In the genomic region with DNA sequence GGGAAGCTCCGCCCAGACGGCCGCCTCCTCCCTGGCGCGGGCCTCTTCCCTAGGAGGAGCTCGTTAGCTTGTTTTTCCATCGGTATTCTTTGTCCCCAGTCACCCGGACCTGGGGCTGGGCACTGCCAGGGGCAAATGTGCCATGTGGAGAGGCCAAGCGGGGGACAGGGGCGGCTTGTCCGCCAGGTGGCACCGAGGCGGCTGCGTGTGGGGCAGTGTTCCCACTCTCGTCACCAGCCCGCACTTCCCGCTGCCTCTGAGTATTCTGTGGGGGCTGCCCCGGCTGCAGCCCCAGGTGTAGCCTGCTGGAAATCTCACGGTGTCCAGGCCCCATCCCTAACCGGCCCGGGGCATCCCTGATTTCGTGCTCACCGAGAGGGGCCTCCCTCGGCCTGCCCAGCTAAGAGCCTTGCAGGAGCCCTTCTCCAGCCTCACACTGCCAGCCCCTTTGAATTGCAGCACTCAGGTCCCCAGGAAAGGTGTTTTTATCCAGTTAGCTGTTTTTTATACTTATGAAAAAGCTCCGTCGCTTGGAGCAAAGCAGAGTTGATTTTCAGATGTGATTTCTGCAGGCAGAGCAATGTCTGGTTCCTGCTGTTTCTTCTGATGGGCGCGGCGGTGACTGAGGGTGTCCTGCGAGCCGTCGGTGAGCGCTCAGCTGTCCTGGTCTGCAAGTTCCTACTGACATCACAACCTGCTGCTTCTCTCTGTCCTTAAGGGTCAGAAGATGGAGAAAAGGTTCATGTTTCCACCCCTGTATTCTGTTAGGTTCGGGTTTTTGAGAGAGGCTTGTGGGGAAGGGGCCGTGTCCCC, we compare ENCODE assay signal across 21 cellular contexts.
A peak's percentile ranks its signal among the peaks of the same experiment; 100 is the strongest.
DNase-seq lines count a peak whose midpoint lies in the region; ATAC-seq and TF ChIP-seq lines count a peak whose summit lies in the region.
"Had no signal": no experiment of that assay in that cellular context is flagged by ENCODE, and none has a peak within 500 bp of the region (broad histone marks: within the 10 kb centered on the region; RNA-seq: fewer than 3 reads in every experiment).

No MANE protein-coding gene starts in this region.

- CTCF ChIA-PET in Panc1 (lab: Charles Lee): no interaction called here

- H3K4me3 ChIP-seq in Panc1 (ENCODE audit: low read depth in 2 of 2, low read length in 2 of 2): no peak overlapping the region
- H3K4me3 ChIP-seq: lung, upper lobe of left lung had no signal

- no TSS peak for BruUV-seq in Panc1 (replicated peaks; lab: Mats Ljungman, UMichigan)

- no peaks in the 10 kb centered on the region for H3K4me1 ChIP-seq in Panc1 (ENCODE audit: control insufficient read depth, insufficient read depth, low read length)
- H3K4me1 ChIP-seq: upper lobe of left lung had no signal

- no peak overlapping the region for H3K27ac ChIP-seq in Panc1 (ENCODE audit: low read length)
- H3K27ac ChIP-seq: brain microvascular endothelial cell, upper lobe of left lung, WERI-Rb-1 had no signal

- H3K9me3 Mint-ChIP-seq in stimulated activated naive B cell treated with anti-CD40 and anti-IgM and Interleukin-4, amounts not matched to agents 10 μg/mL and 1 μg/mL and 100 μg/mL, for 72 hours: no peaks in the 10 kb centered on the region
- H3K9me3 Mint-ChIP-seq: activated CD8-positive, alpha-beta T cell treated with anti-CD3 and anti-CD28 coated beads for 36 hours had no signal

- no peaks in the 10 kb centered on the region for H3K36me3 ChIP-seq in Panc1 (ENCODE audit: control insufficient read depth, insufficient read depth, low read length)
- H3K36me3 ChIP-seq: brain microvascular endothelial cell, upper lobe of left lung, WERI-Rb-1 had no signal

- H3K27ac Mint-ChIP-seq in stimulated activated naive B cell treated with anti-CD40 and anti-IgM and Interleukin-4, amounts not matched to agents 10 μg/mL and 1 μg/mL and 100 μg/mL, for 72 hours: no peak overlapping the region
- H3K27ac Mint-ChIP-seq: activated CD8-positive, alpha-beta T cell treated with anti-CD3 and anti-CD28 coated beads for 36 hours; activated naive CD8-positive, alpha-beta T cell; naive thymus-derived CD4-positive, alpha-beta T cell; T-helper 17 cell had no signal

- H3K36me3 Mint-ChIP-seq in stimulated activated naive B cell treated with anti-CD40 and anti-IgM and Interleukin-4, amounts not matched to agents 10 μg/mL and 1 μg/mL and 100 μg/mL, for 72 hours: no peaks in the 10 kb centered on the region
- H3K36me3 Mint-ChIP-seq: activated naive CD8-positive, alpha-beta T cell; naive thymus-derived CD4-positive, alpha-beta T cell had no signal

- peaks cover 0 to 3% of the 10 kb centered on the region in 2 donors for H3K4me1 Mint-ChIP-seq in stimulated activated naive B cell treated with anti-CD40 and anti-IgM and Interleukin-4, amounts not matched to agents 10 μg/mL and 1 μg/mL and 100 μg/mL, for 72 hours

- peaks cover 7 to 29% of the 10 kb centered on the region in 2 donors for H3K27me3 Mint-ChIP-seq in stimulated activated naive B cell treated with anti-CD40 and anti-IgM and Interleukin-4, amounts not matched to agents 10 μg/mL and 1 μg/mL and 100 μg/mL, for 72 hours
- H3K27me3 Mint-ChIP-seq: activated CD8-positive, alpha-beta T cell treated with anti-CD3 and anti-CD28 coated beads for 36 hours had no signal

- intact Hi-C loops in Panc1 (cut with micrococcal nuclease; ENCODE audit: unreplicated experiment) (no loop called here), posterior vena cava (cut with DNase I) (no loop called here)

- ATAC-seq in Panc1: peak; percentile 20; the same call in 1 of the 2 replicates
- ATAC-seq in stimulated activated naive B cell treated with anti-CD40 and anti-IgM and Interleukin-4, amounts not matched to agents 10 μg/mL and 1 μg/mL and 100 μg/mL, for 72 hours (replicated peaks): no peak
- ATAC-seq: activated CD8-positive, alpha-beta T cell treated with anti-CD3 and anti-CD28 coated beads for 36 hours; naive thymus-derived CD4-positive, alpha-beta T cell; stimulated activated naive CD8-positive, alpha-beta T cell treated with anti-CD3 and anti-CD28 coated beads, Interleukin-15, Interleukin-2, amounts not matched to agents 100 U/mL and 50 U/mL, for 24 hours; T-helper 17 cell had no signal

- DNase-seq in DMS153 (lab: John Stamatoyannopoulos, UW): peak; percentile 22
- DNase-seq in Panc1 (ENCODE audit: low read depth, low spot score): no peak
- peak; percentile 82 for DNase-seq in iPS-NIHi7 (ENCODE audit: extremely low spot score)
- peak; percentile 68 for DNase-seq in posterior vena cava (ENCODE audit: low spot score)
- DNase-seq in SW 1271 (lab: John Stamatoyannopoulos, UW): no peak
- DNase-seq in stimulated activated naive B cell treated with anti-CD40 and anti-IgM and Interleukin-4, amounts not matched to agents 10 μg/mL and 1 μg/mL and 100 μg/mL, for 72 hours: no peak
- no peak for DNase-seq in NCI-H1436 treated with DMSO at 0.1 percent for 48 hours (lab: John Stamatoyannopoulos, UW)
- DNase-seq: activated CD8-positive, alpha-beta T cell treated with anti-CD3 and anti-CD28 coated beads for 36 hours; brain microvascular endothelial cell; dermis blood vessel endothelial cell; erythroblast; NCI-H187; NCI-H446; stimulated activated CD4-positive, alpha-beta T cell treated with anti-CD3 and anti-CD28 coated beads, Interleukin-15, amount 100 ng/mL, for 24 hours; stimulated activated naive CD8-positive, alpha-beta T cell treated with anti-CD3 and anti-CD28 coated beads, Interleukin-15, Interleukin-2, amounts not matched to agents 100 U/mL and 50 U/mL, for 24 hours; T-helper 17 cell; WERI-Rb-1 had no signal

- POLR2A ChIA-PET in Panc1 (lab: Charles Lee): no interaction called here

- no peak overlapping the region for H3K4me3 Mint-ChIP-seq in stimulated activated naive B cell treated with anti-CD40 and anti-IgM and Interleukin-4, amounts not matched to agents 10 μg/mL and 1 μg/mL and 100 μg/mL, for 72 hours
- H3K4me3 Mint-ChIP-seq: activated CD8-positive, alpha-beta T cell treated with anti-CD3 and anti-CD28 coated beads for 36 hours; activated naive CD8-positive, alpha-beta T cell; naive thymus-derived CD4-positive, alpha-beta T cell; T-helper 17 cell had no signal

- TF ChIP-seq CTCF in Panc1 (IDR thresholded peaks at IDR 0.05): no peak

- no peaks in the 10 kb centered on the region for H3K9me3 ChIP-seq in Panc1 (ENCODE audit: control insufficient read depth, insufficient read depth, low read depth, low read length)
- H3K9me3 ChIP-seq: upper lobe of left lung had no signal

- H3K27me3 ChIP-seq in Panc1 (ENCODE audit: control insufficient read depth, insufficient read depth, low read length): no peaks in the 10 kb centered on the region; the same call in 1 of the 2 replicates
- H3K27me3 ChIP-seq: brain microvascular endothelial cell, upper lobe of left lung had no signal

- in situ Hi-C loops in Panc1 (cut with HindIII; ENCODE audit: low pct_unique_long_range_greater_than_20kb, low sequenced_read_pairs): no loop called here

Comparison
In these comparisons a context has a peak if more than half of its experiments do, and no peak if none do; other contexts are left out.
1. DNase-seq: peak in DMS153 (single experiment), iPS-NIHi7 (single experiment) and posterior vena cava (single experiment); none in Panc1 (single experiment), SW 1271 (0 of 2), stimulated activated naive B cell treated with anti-CD40 and anti-IgM and Interleukin-4, amounts not matched to agents 10 μg/mL and 1 μg/mL and 100 μg/mL, for 72 hours (single experiment) and NCI-H1436 treated with DMSO at 0.1 percent for 48 hours (single experiment).